Comparison of ENCODE assay signal across 28 cellular contexts in the genomic region with DNA sequence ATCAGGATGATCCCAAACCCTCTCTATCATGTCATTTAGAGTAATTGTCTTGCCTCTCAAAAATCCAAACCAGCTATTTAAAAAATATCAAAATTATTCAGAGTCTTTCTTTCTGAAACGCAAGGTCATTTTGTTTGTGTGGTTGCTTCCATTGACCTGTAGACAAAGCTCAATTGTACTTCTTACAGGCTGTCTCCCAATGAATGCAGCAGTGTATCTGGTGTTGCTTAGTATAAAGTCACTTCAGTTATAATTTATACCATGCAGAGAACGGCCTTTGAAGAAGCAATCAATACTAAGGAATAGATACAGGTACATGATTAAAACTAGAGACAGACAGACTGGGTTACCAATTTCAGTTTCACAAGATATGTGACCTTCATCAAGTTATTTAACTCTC.
"Had no signal": no experiment of that assay in that cellular context is flagged by ENCODE, and none has a peak within 500 bp of the region (broad histone marks: within the 10 kb centered on the region; RNA-seq: fewer than 3 reads in every experiment).

No MANE protein-coding gene starts in this region.

- H3K9me3 ChIP-seq: colonic mucosa, left ventricle myocardium inferior, neutrophil, pancreas, psoas muscle, right atrium auricular region, thoracic aorta had no signal

- H3K36me3 ChIP-seq: colonic mucosa, left ventricle myocardium inferior, neutrophil, pancreas, right atrium auricular region, thoracic aorta had no signal

- H3K36me3 Mint-ChIP-seq: activated naive CD4-positive, alpha-beta T cell treated with anti-CD3 and anti-CD28 coated beads, Interleukin-2, amount 50 U/mL, for 24 hours; stimulated activated naive B cell treated with anti-CD40 and anti-IgM and Interleukin-4, amounts not matched to agents 10 μg/mL and 1 μg/mL and 100 μg/mL, for 72 hours had no signal

- H3K9me3 Mint-ChIP-seq: activated CD4-positive, alpha-beta memory T cell treated with anti-CD3 and anti-CD28 coated beads, Interleukin-2, amount 10 ng/mL, durations not matched to agents 7 days and 5 days; activated CD4-positive, alpha-beta T cell treated with anti-CD3 and anti-CD28 coated beads, Interleukin-2, amount 10 ng/mL, durations not matched to agents 24 days and 14 days; activated naive CD4-positive, alpha-beta T cell treated with anti-CD3 and anti-CD28 coated beads, Interleukin-2, amount 50 U/mL, for 24 hours; activated naive CD8-positive, alpha-beta T cell treated with anti-CD3 and anti-CD28 coated beads, Interleukin-2, amount 50 U/mL, for 24 hours; activated T-cell treated with anti-CD3 and anti-CD28 coated beads, Interleukin-2, amount 50 U/mL, for 24 hours had no signal

- H3K27me3 Mint-ChIP-seq: activated CD4-positive, alpha-beta memory T cell treated with anti-CD3 and anti-CD28 coated beads, Interleukin-2, amount 10 ng/mL, durations not matched to agents 7 days and 5 days; activated CD4-positive, alpha-beta T cell treated with anti-CD3 and anti-CD28 coated beads, Interleukin-2, amount 10 ng/mL, durations not matched to agents 24 days and 14 days; activated naive CD8-positive, alpha-beta T cell treated with anti-CD3 and anti-CD28 coated beads, Interleukin-2, amount 50 U/mL, for 24 hours had no signal

- H3K4me1 ChIP-seq: colonic mucosa had no signal

- H3K4me1 Mint-ChIP-seq: activated CD4-positive, alpha-beta memory T cell treated with anti-CD3 and anti-CD28 coated beads, Interleukin-2, amount 10 ng/mL, durations not matched to agents 7 days and 5 days; activated CD4-positive, alpha-beta T cell treated with anti-CD3 and anti-CD28 coated beads, Interleukin-2, amount 10 ng/mL, durations not matched to agents 24 days and 14 days; activated naive CD4-positive, alpha-beta T cell treated with anti-CD3 and anti-CD28 coated beads, Interleukin-2, amount 50 U/mL, for 24 hours; activated naive CD8-positive, alpha-beta T cell treated with anti-CD3 and anti-CD28 coated beads, Interleukin-2, amount 50 U/mL, for 24 hours; stimulated activated naive B cell treated with anti-CD40 and anti-IgM and Interleukin-4, amounts not matched to agents 10 μg/mL and 1 μg/mL and 100 μg/mL, for 72 hours; T-helper 17 cell had no signal

- H3K4me3 ChIP-seq: colonic mucosa, left ventricle myocardium inferior, lung, pancreas, psoas muscle, right atrium auricular region, smooth muscle cell, thoracic aorta had no signal

- H3K27ac ChIP-seq: colonic mucosa, left ventricle myocardium inferior, neutrophil, pancreas, psoas muscle, right atrium auricular region, thoracic aorta had no signal

- ATAC-seq: activated naive CD8-positive, alpha-beta T cell treated with anti-CD3 and anti-CD28 coated beads, Interleukin-2, amount 50 U/mL, for 24 hours; esophagus mucosa; pancreas; psoas muscle; SK-N-SH treated with all-trans-retinoic acid at 6 μM for 48 hours; stimulated activated naive B cell treated with anti-CD40 and anti-IgM and Interleukin-4, amounts not matched to agents 10 μg/mL and 1 μg/mL and 100 μg/mL, for 72 hours; T-helper 17 cell had no signal

- H3K4me3 Mint-ChIP-seq: activated CD4-positive, alpha-beta memory T cell treated with anti-CD3 and anti-CD28 coated beads, Interleukin-2, amount 10 ng/mL, durations not matched to agents 7 days and 5 days; activated CD4-positive, alpha-beta T cell treated with anti-CD3 and anti-CD28 coated beads, Interleukin-2, amount 10 ng/mL, durations not matched to agents 24 days and 14 days; activated naive CD4-positive, alpha-beta T cell treated with anti-CD3 and anti-CD28 coated beads, Interleukin-2, amount 50 U/mL, for 24 hours; activated naive CD8-positive, alpha-beta T cell treated with anti-CD3 and anti-CD28 coated beads, Interleukin-2, amount 50 U/mL, for 24 hours; activated T-cell treated with anti-CD3 and anti-CD28 coated beads, Interleukin-2, amount 50 U/mL, for 24 hours; nephron; stimulated activated naive B cell treated with anti-CD40 and anti-IgM and Interleukin-4, amounts not matched to agents 10 μg/mL and 1 μg/mL and 100 μg/mL, for 72 hours; T-helper 17 cell had no signal

- H3K27ac Mint-ChIP-seq: activated CD4-positive, alpha-beta memory T cell treated with anti-CD3 and anti-CD28 coated beads, Interleukin-2, amount 10 ng/mL, durations not matched to agents 7 days and 5 days; activated CD4-positive, alpha-beta T cell treated with anti-CD3 and anti-CD28 coated beads, Interleukin-2, amount 10 ng/mL, durations not matched to agents 24 days and 14 days; activated naive CD4-positive, alpha-beta T cell treated with anti-CD3 and anti-CD28 coated beads, Interleukin-2, amount 50 U/mL, for 24 hours; activated naive CD8-positive, alpha-beta T cell treated with anti-CD3 and anti-CD28 coated beads, Interleukin-2, amount 50 U/mL, for 24 hours; activated T-cell treated with anti-CD3 and anti-CD28 coated beads, Interleukin-2, amount 50 U/mL, for 24 hours; nephron; stimulated activated naive B cell treated with anti-CD40 and anti-IgM and Interleukin-4, amounts not matched to agents 10 μg/mL and 1 μg/mL and 100 μg/mL, for 72 hours; T-helper 17 cell had no signal

- H3K27me3 ChIP-seq: colonic mucosa, neutrophil, pancreas, right atrium auricular region had no signal

- DNase-seq: activated CD4-positive, alpha-beta memory T cell treated with anti-CD3 and anti-CD28 coated beads, Interleukin-2, amount 10 ng/mL, durations not matched to agents 7 days and 5 days; activated CD4-positive, alpha-beta T cell treated with anti-CD3 and anti-CD28 coated beads, Interleukin-2, amount 10 ng/mL, durations not matched to agents 24 days and 14 days; activated CD4-positive, CD25-positive, alpha-beta regulatory T cell treated with anti-CD3 and anti-CD28 coated beads, Interleukin-2, amount 50 U/mL, for 72 hours; activated CD8-positive, alpha-beta memory T cell treated with anti-CD3 and anti-CD28 coated beads, Interleukin-2, amount 50 U/mL, for 48 hours; activated gamma-delta T cell treated with Interleukin-2 at 50 U/mL for 16 hours; activated naive CD8-positive, alpha-beta T cell treated with anti-CD3 and anti-CD28 coated beads, Interleukin-2, amount 50 U/mL, for 24 hours; activated T-cell treated with anti-CD3 and anti-CD28 coated beads, Interleukin-2, amount 50 U/mL, for 24 hours; colonic mucosa; foreskin fibroblast; left ventricle myocardium inferior; pancreas; psoas muscle; stimulated activated CD4-positive, alpha-beta T cell treated with anti-CD3 and anti-CD28 coated beads, Interleukin-1b, Interleukin-23, amount 100 ng/mL, for 48 hours; stimulated activated CD4-positive, alpha-beta T cell treated with anti-CD3 and anti-CD28 coated beads, Interleukin-4, amount 100 ng/mL, for 4 hours; stimulated activated CD8-positive, alpha-beta memory T cell treated with anti-CD3 and anti-CD28 coated beads, Interleukin-4, amount 100 ng/mL, for 48 hours; stimulated activated naive B cell treated with anti-CD40 and anti-IgM and Interleukin-4, amounts not matched to agents 10 μg/mL and 1 μg/mL and 100 μg/mL, for 72 hours; T-helper 17 cell; T1000; trophoblast cell had no signal
